In the genomic region with DNA sequence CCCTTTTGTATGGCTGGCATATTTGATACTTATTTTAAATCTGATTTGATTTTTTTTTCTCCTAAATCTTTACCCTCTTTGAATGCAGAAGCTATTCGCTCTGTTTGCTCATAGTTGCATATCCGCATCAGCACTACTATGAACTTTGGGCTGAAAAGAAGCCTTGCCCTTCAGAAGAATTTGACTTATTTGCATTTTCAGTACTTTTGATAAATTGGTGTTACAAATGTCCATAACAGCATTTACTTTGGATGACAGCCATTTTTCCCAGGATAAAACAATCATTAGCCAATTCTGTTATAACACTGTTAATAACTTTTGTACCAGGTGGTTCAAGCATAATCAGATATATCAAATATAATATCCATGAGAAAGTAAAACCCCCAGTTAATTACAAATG, we compare ENCODE assay signal across 18 cellular contexts.
DNase-seq lines count a peak whose midpoint lies in the region; ATAC-seq, FAIRE-seq and TF ChIP-seq lines count a peak whose summit lies in the region.
"Had no signal": no experiment of that assay in that cellular context is flagged by ENCODE, and none has a peak within 500 bp of the region (broad histone marks: within the 10 kb centered on the region; RNA-seq: fewer than 3 reads in every experiment).

No MANE protein-coding gene starts in this region.

- peaks cover 22% of the 10 kb centered on the region for H3K4me1 ChIP-seq in endocrine pancreas (ENCODE audit: control insufficient read depth, insufficient read depth, low read length)
- H3K4me1 ChIP-seq in right lobe of liver: peaks cover 0 to 25% (median 8%) of the 10 kb centered on the region in 4 donors
- H3K4me1 ChIP-seq in small intestine (ENCODE audit: control insufficient read depth in 2 of 2, insufficient read depth in 1 of 2, low read depth in 1 of 2, low read length in 1 of 2): peaks cover 5 to 8% of the 10 kb centered on the region in 2 donors
- H3K4me1 ChIP-seq in upper lobe of left lung: peaks cover 0 to 6% (median 2%) of the 10 kb centered on the region in 4 donors
- H3K4me1 ChIP-seq: BE2C, Peyer's patch, SJSA1 had no signal

- peaks cover 44% of the 10 kb centered on the region for H3K4me1 Mint-ChIP-seq in Calu3 (ENCODE audit: low read depth, unreplicated experiment)

- DNase-seq in Calu3 (no peak), right lobe of liver (no peak), small intestine (peak; percentile 80), caudate nucleus (lab: John Stamatoyannopoulos, UW) (no peak), NCI-H1436 (lab: John Stamatoyannopoulos, UW) (no peak), upper lobe of left lung (no peak), GM12891 (ENCODE audit: insufficient read length, low spot score) (no peak)
- DNase-seq: BE2C, Kasumi-1, NCI-H1694 treated with DMSO at 0.1 percent for 48 hours, NCI-H2081 treated with DMSO at 0.1 percent for 48 hours, NCI-H446, NCI-H526, Peyer's patch had no signal

- H3K27me3 Mint-ChIP-seq in Calu3 (ENCODE audit: unreplicated experiment): no peaks in the 10 kb centered on the region

- no peak for FAIRE-seq in small intestine (lab: Jason Lieb, UNC)
- no peak for FAIRE-seq in GM12891 (lab: Jason Lieb, UNC)
- FAIRE-seq: GM18507, H1 had no signal

- 9% methylated on average over 2 of the region's 2 CpGs for WGBS in right lobe of liver (ENCODE audit: insufficient coverage, low coverage, low lambda C conversion rate, missing lambda C conversion rate)
- 21 to 72% (median 49%) methylated on average over 2 of the region's 2 CpGs for WGBS in small intestine, 3 donors
- 76 to 82% methylated on average over 2 of the region's 2 CpGs for WGBS in upper lobe of left lung, 2 donors

- no peak for TF ChIP-seq EP300 in upper lobe of left lung (IDR thresholded peaks at IDR 0.05)

- H3K9me3 ChIP-seq in endocrine pancreas (ENCODE audit: control insufficient read depth, low read length): no peaks in the 10 kb centered on the region
- H3K9me3 ChIP-seq in right lobe of liver: no peaks in the 10 kb centered on the region
- no peaks in the 10 kb centered on the region for H3K9me3 ChIP-seq in small intestine (ENCODE audit: control insufficient read depth, low read depth)
- H3K9me3 ChIP-seq in upper lobe of left lung: no peaks in the 10 kb centered on the region
- H3K9me3 ChIP-seq: BE2C, Peyer's patch, SJSA1 had no signal

- ATAC-seq in right lobe of liver (peak; percentile 59 to 77 (median 69)), upper lobe of left lung (ENCODE audit: low FRiP score in 2 of 2) (no peak)

- peak overlapping the region in 1 of 3 donors; percentile 44 for H3K27ac ChIP-seq in right lobe of liver
- H3K27ac ChIP-seq in small intestine (ENCODE audit: low read depth in 1 of 2, low read length in 1 of 2): peak overlapping the region in 1 of 2 donors; percentile 48
- H3K27ac ChIP-seq in caudate nucleus (ENCODE audit: low read depth, low read length): no peak overlapping the region
- H3K27ac ChIP-seq in upper lobe of left lung: no peak overlapping the region
- H3K27ac ChIP-seq: Peyer's patch, SJSA1 had no signal

- no peak overlapping the region for H3K9ac ChIP-seq in endocrine pancreas (ENCODE audit: control insufficient read depth, insufficient read depth, low read length)

- peak overlapping the region; percentile 7 for H3K27ac Mint-ChIP-seq in Calu3 (ENCODE audit: unreplicated experiment)

- no peaks in the 10 kb centered on the region for H3K36me3 Mint-ChIP-seq in Calu3 (ENCODE audit: insufficient read depth, unreplicated experiment)

- CTCF ChIA-PET in Calu3 (lab: Charles Lee): interaction anchor here (0.9 kb wide), 1 partner anchor 130 kb away, joined by 3 read pairs; no protein-coding TSS in a partner anchor

- H3K27me3 ChIP-seq in endocrine pancreas (ENCODE audit: control insufficient read depth, insufficient read depth, low read length) (no peaks in the 10 kb centered on the region), right lobe of liver (no peaks in the 10 kb centered on the region), small intestine (ENCODE audit: control insufficient read depth in 2 of 2, insufficient read depth in 2 of 2, low read length in 2 of 2) (no peaks in the 10 kb centered on the region), upper lobe of left lung (no peaks in the 10 kb centered on the region)
- H3K27me3 ChIP-seq: BE2C, Peyer's patch, SJSA1 had no signal

- TF ChIP-seq POLR2A in right lobe of liver (IDR thresholded peaks at IDR 0.05): no peak
- no peak for TF ChIP-seq POLR2A in upper lobe of left lung (IDR thresholded peaks at IDR 0.05)
- TF ChIP-seq POLR2A in GM12891 (IDR thresholded peaks at IDR 0.05; ENCODE audit: low read depth, low read length): no peak

- no peak for TF ChIP-seq CTCF in Calu3 (IDR thresholded peaks at IDR 0.05; ENCODE audit: unreplicated experiment)
- TF ChIP-seq CTCF in right lobe of liver (IDR thresholded peaks at IDR 0.05): no peak
- TF ChIP-seq CTCF in upper lobe of left lung (IDR thresholded peaks at IDR 0.05): no peak

- peak overlapping the region; percentile 49 for H3K4me3 Mint-ChIP-seq in Calu3 (ENCODE audit: low read depth, unreplicated experiment)

- H3K4me3 ChIP-seq in endocrine pancreas (ENCODE audit: control insufficient read depth, insufficient read depth, low read length) (peak overlapping the region; percentile 62), right lobe of liver (peak overlapping the region in 1 of 3 donors; percentile 30), small intestine (ENCODE audit: low read depth in 1 of 2, low read length in 2 of 2) (peak overlapping the region in 1 of 2 donors; percentile 48), upper lobe of left lung (no peak overlapping the region)
- H3K4me3 ChIP-seq: SJSA1 had no signal

- intact Hi-C loops in Calu3 (cut with micrococcal nuclease; ENCODE audit: unreplicated experiment): loop anchor here (5.0 kb wide), 2 partner anchors 67 to 127 kb away; no protein-coding TSS in a partner anchor
- intact Hi-C loops in right lobe of liver (cut with DNase I): no loop called here

- peaks cover 2% of the 10 kb centered on the region for H3K36me3 ChIP-seq in endocrine pancreas (ENCODE audit: control insufficient read depth, insufficient read depth, low read length)
- H3K36me3 ChIP-seq in right lobe of liver: no peaks in the 10 kb centered on the region
- H3K36me3 ChIP-seq in small intestine (ENCODE audit: control insufficient read depth in 2 of 2, insufficient read depth in 2 of 2, low read length in 2 of 2): no peaks in the 10 kb centered on the region
- peaks cover 0 to 21% (median 0%) of the 10 kb centered on the region in 4 donors for H3K36me3 ChIP-seq in upper lobe of left lung
- H3K36me3 ChIP-seq: BE2C had no signal

- H3K9me3 Mint-ChIP-seq in Calu3 (ENCODE audit: low read depth, unreplicated experiment): no peaks in the 10 kb centered on the region

- no TSS peak for BruUV-seq in Calu3 (replicated peaks; lab: Mats Ljungman, UMichigan)

TF ChIP-seq in GM12891, 5 proteins besides CTCF, POLR2A, EP300 and RAD21:
- no peak for TF ChIP-seq SPI1 (IDR thresholded peaks at IDR 0.05; ENCODE audit: low read depth, low read length)
- no peak for TF ChIP-seq POU2F2 (IDR thresholded peaks at IDR 0.05; ENCODE audit: low read depth, low read length)
- TF ChIP-seq POLR2AphosphoS5 (IDR thresholded peaks at IDR 0.05; ENCODE audit: low read depth, low read length): no peak
- no peak for TF ChIP-seq PAX5 (IDR thresholded peaks at IDR 0.05; ENCODE audit: insufficient read depth, low read length, severe bottlenecking)
- no peak for TF ChIP-seq TAF1 (IDR thresholded peaks at IDR 0.05; ENCODE audit: low read depth, low read length)

Comparison
In these comparisons a context has a peak if more than half of its experiments do, and no peak if none do; other contexts are left out.
1. ATAC-seq: peak in right lobe of liver (4 of 4); none in upper lobe of left lung (0 of 2).